Comparison of ENCODE assay signal across 19 cellular contexts in the genomic region with DNA sequence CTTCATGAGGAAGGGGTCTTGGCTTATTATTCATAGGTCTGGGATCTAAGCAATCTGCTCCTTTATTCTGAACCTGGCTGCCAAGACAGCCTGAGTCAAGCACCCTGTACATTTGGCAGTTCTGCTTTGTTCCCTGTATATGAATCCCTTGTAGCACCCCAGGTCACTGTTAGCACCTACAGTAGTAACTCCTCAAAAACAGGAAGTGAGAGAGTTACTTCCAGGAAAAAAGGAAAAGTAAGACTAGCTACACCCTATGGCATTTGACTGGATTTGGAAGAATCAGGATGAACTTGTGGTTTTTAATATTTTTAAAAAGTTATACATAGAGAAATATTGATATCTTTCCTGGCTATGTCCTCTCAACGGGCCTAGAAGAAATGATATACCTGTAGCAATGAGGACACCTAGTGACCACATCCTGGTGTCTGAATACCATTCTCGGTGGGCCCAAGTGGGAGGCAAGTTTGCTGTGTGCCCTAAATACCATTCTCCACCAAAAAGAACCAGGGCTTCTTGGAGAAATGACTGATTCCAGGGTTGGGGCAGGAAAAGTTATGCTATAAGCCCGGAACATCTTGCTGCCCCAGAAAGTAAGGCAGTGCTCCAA. TPM values are rescaled to one million over a fixed set of nuclear protein-coding genes. Genes with fewer than 3 reads are reported as not detected.
DNase-seq lines count a peak whose midpoint lies in the region; ATAC-seq and TF ChIP-seq lines count a peak whose summit lies in the region.
"Had no signal": no experiment of that assay in that cellular context is flagged by ENCODE, and none has a peak within 500 bp of the region (broad histone marks: within the 10 kb centered on the region; RNA-seq: fewer than 3 reads in every experiment).

No MANE protein-coding gene starts in this region.

- peak; percentile 33 for DNase-seq in Calu3
- DNase-seq in LNCaP clone FGC (ENCODE audit: low read depth): no peak
- peak; percentile 48 for DNase-seq in cerebellar cortex (ENCODE audit: low spot score)
- no peak for DNase-seq in heart right ventricle
- no peak for DNase-seq in RPMI8226
- no peak for DNase-seq in GM19238 (ENCODE audit: insufficient read length, low spot score)
- DNase-seq: activated CD4-positive, alpha-beta T cell treated with anti-CD3 and anti-CD28 coated beads for 48 hours; activated gamma-delta T cell; brain microvascular endothelial cell; GF-D8; HCEC 1CT; islet precursor cell; naive thymus-derived CD8-positive, alpha-beta T cell; NCI-H2227 treated with DMSO at 0.1 percent for 48 hours; OCI-M1; right cardiac atrium; stimulated activated CD4-positive, alpha-beta T cell treated with anti-CD3 and anti-CD28 coated beads, Interleukin-4, amount 100 ng/mL, for 24 hours; stimulated activated naive B cell treated with anti-CD40 and anti-IgM and Interleukin-4, amounts not matched to agents 10 μg/mL and 1 μg/mL and 100 μg/mL, for 72 hours had no signal

- no peak overlapping the region for H3K27ac ChIP-seq in heart right ventricle
- H3K27ac ChIP-seq: brain microvascular endothelial cell had no signal

- intact Hi-C loops in Calu3 (cut with micrococcal nuclease; ENCODE audit: unreplicated experiment): loop anchor here (10.0 kb wide), 1 partner anchor 147 kb away; no protein-coding TSS in a partner anchor
- intact Hi-C loops in heart right ventricle (cut with DNase I): loop anchor here in 8 of 10 donors (5.0 to 10.0 kb wide), 5 partner anchors 145 to 223 kb away; a partner anchor contains a TSS

- peaks cover 0 to 41% (median 24%) of the 10 kb centered on the region in 9 donors for H3K4me1 ChIP-seq in heart right ventricle

- H3K9me3 Mint-ChIP-seq in Calu3 (ENCODE audit: low read depth, unreplicated experiment): no peaks in the 10 kb centered on the region
- no peaks in the 10 kb centered on the region for H3K9me3 Mint-ChIP-seq in nephron
- H3K9me3 Mint-ChIP-seq: naive thymus-derived CD8-positive, alpha-beta T cell; stimulated activated naive B cell treated with anti-CD40 and anti-IgM and Interleukin-4, amounts not matched to agents 10 μg/mL and 1 μg/mL and 100 μg/mL, for 72 hours had no signal

- H3K27me3 Mint-ChIP-seq in Calu3 (ENCODE audit: unreplicated experiment): no peaks in the 10 kb centered on the region
- H3K27me3 Mint-ChIP-seq in nephron (ENCODE audit: low read depth): no peaks in the 10 kb centered on the region
- H3K27me3 Mint-ChIP-seq: naive thymus-derived CD8-positive, alpha-beta T cell; stimulated activated naive B cell treated with anti-CD40 and anti-IgM and Interleukin-4, amounts not matched to agents 10 μg/mL and 1 μg/mL and 100 μg/mL, for 72 hours had no signal

- H3K9me3 ChIP-seq in heart right ventricle: no peaks in the 10 kb centered on the region

- no peaks in the 10 kb centered on the region for H3K27me3 ChIP-seq in heart right ventricle
- H3K27me3 ChIP-seq: brain microvascular endothelial cell had no signal

- H3K36me3 Mint-ChIP-seq in Calu3 (ENCODE audit: insufficient read depth, unreplicated experiment) (peaks cover 63% of the 10 kb centered on the region), nephron (ENCODE audit: low read depth) (peaks cover 79% of the 10 kb centered on the region)

- H3K4me3 Mint-ChIP-seq in Calu3 (ENCODE audit: low read depth, unreplicated experiment) (no peak overlapping the region), nephron (no peak overlapping the region)
- H3K4me3 Mint-ChIP-seq: naive thymus-derived CD8-positive, alpha-beta T cell; stimulated activated naive B cell treated with anti-CD40 and anti-IgM and Interleukin-4, amounts not matched to agents 10 μg/mL and 1 μg/mL and 100 μg/mL, for 72 hours had no signal

- BruUV-seq in Calu3 (replicated peaks; lab: Mats Ljungman, UMichigan): no TSS peak

- TF ChIP-seq CTCF in Calu3 (IDR thresholded peaks at IDR 0.05; ENCODE audit: unreplicated experiment) (no peak), LNCaP clone FGC (IDR thresholded peaks at IDR 0.05; ENCODE audit: control insufficient read depth, extremely low read depth, insufficient read depth) (0 out of 2 replicates have a peak, but pooled peaks have one; percentile 11), nephron (IDR thresholded peaks at IDR 0.05; ENCODE audit: unreplicated experiment in 3 of 3) (peak in 2 of 3 experiments; percentile 16 to 25), heart right ventricle (IDR thresholded peaks at IDR 0.05) (peak in 1 of 9 donors; percentile 5)

- H3K27ac Mint-ChIP-seq in Calu3 (ENCODE audit: unreplicated experiment) (peak overlapping the region; percentile 54), nephron (peak overlapping the region in 2 of 3 experiments; percentile 91 to 92)
- H3K27ac Mint-ChIP-seq: stimulated activated naive B cell treated with anti-CD40 and anti-IgM and Interleukin-4, amounts not matched to agents 10 μg/mL and 1 μg/mL and 100 μg/mL, for 72 hours had no signal

- H3K4me1 Mint-ChIP-seq in Calu3 (ENCODE audit: low read depth, unreplicated experiment) (peaks cover 78% of the 10 kb centered on the region), nephron (peaks cover 20% of the 10 kb centered on the region)

- H3K4me3 ChIP-seq in LNCaP clone FGC (ENCODE audit: low read depth, low read length) (no peak overlapping the region), heart right ventricle (no peak overlapping the region)

- 51 to 52% methylated on average over 3 of the region's 3 CpGs for WGBS in heart right ventricle, 2 donors

- CTCF ChIA-PET in Calu3 (lab: Charles Lee): interaction anchor here (0.7 to 7.6 kb wide), 6 partner anchors 8 to 151 kb away, joined by 3 to 130 read pairs (median 6); a partner anchor contains a TSS

- no peak for ATAC-seq in heart right ventricle
- ATAC-seq: right cardiac atrium; stimulated activated naive B cell treated with anti-CD40 and anti-IgM and Interleukin-4, amounts not matched to agents 10 μg/mL and 1 μg/mL and 100 μg/mL, for 72 hours had no signal

- H3K36me3 ChIP-seq in heart right ventricle: peaks cover 0 to 97% (median 57%) of the 10 kb centered on the region in 9 donors

RNA-seq across cellular contexts. Expression of a gene that starts 9.9 kb away (rescaled TPM):
- total RNA-seq in Calu3 (2022): 67.2 and 68.5 TPM in 2 replicates
- 10 to 100 TPM; 39.0 to 56.8 (median 43.6) TPM for total RNA-seq in heart right ventricle
- polyA plus RNA-seq in heart right ventricle: 10 to 100 TPM; 18.2 to 20.6 TPM

RNA-seq across cellular contexts. Expression of a gene that starts 21.6 kb away (rescaled TPM):
- total RNA-seq in Calu3 (2022): 152 and 155 TPM in 2 replicates
- total RNA-seq in heart right ventricle: 10 to 100 TPM; 35.7 to 63.9 (median 46.8) TPM
- polyA plus RNA-seq in heart right ventricle: 100 to 1,000 TPM in 1 of 2 donors, 10 to 100 TPM in 1; 33.7 to 188 TPM

Comparison
In these comparisons a context has a peak if more than half of its experiments do, and no peak if none do; other contexts are left out.
1. DNase-seq: peak in Calu3 (single experiment) and cerebellar cortex (single experiment); none in LNCaP clone FGC (single experiment), heart right ventricle (0 of 2), RPMI8226 (single experiment) and GM19238 (single experiment).